Comparison of ENCODE assay signal across 22 cellular contexts in the genomic region with DNA sequence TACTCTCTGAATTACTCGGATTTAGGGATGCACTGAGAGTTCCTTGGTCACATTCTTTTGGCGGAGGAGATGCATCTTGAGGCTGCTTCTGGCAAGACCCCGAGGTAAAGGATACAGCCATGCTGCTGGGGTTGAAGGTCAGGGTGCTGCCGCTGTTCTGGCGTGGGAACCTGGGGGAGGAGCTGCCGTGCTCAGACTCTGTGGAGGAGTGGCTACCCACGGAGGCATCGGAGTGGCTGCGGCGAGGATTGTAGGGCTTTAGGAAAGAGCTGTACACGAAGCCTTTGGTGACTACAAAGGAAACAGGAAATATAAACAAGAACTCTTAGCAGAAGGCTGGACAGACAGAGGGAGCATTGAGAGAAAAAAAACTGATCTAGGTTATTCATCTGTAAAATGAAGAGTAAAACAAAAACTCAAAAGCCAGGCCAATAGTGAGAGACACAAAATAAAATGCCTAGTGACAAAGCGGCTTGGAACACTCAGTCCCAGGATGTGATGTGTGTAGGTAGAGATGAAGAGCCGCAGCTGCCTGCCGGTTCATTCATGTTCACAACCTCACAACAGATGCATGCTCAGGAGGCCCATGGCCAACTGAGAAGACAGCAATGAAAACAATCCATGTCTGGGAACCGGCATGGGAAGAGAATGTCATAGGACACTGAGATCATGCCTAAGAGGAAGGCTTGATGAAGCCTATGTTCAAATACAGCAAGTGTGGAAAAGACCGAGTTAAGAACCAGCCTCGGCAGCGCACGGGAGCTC.
DNase-seq lines count a peak whose midpoint lies in the region; ATAC-seq, FAIRE-seq and TF ChIP-seq lines count a peak whose summit lies in the region.
"Had no signal": no experiment of that assay in that cellular context is flagged by ENCODE, and none has a peak within 500 bp of the region (broad histone marks: within the 10 kb centered on the region; RNA-seq: fewer than 3 reads in every experiment).

No MANE protein-coding gene starts in this region.

- H3K36me3 Mint-ChIP-seq in GM23338 (ENCODE audit: low read depth), result peaks cover 99% of the 10 kb centered on the region
- H3K36me3 Mint-ChIP-seq in endodermal cell (ENCODE audit: low read depth), result peaks cover 95% of the 10 kb centered on the region

- peaks cover 25% of the 10 kb centered on the region for H4K20me1 ChIP-seq in GM23338 (replicated peaks; ENCODE audit: insufficient read depth)

- H3K27ac ChIP-seq in GM23338 (ENCODE audit: low read depth) (no peak overlapping the region), endodermal cell (ENCODE audit: low read depth, low read length) (no peak overlapping the region), prostate gland (peak overlapping the region; percentile 15)
- H3K27ac ChIP-seq: hepatocyte had no signal

- TF ChIP-seq POLR2A in prostate gland (IDR thresholded peaks at IDR 0.05), result no peak
- TF ChIP-seq POLR2A in GM12892 (IDR thresholded peaks at IDR 0.05; ENCODE audit: low read depth, low read length), result no peak

- DNase-seq in GM23338 (ENCODE audit: low spot score) (no peak), endodermal cell (no peak), left lobe of liver (ENCODE audit: low spot score) (no peak), prostate gland (ENCODE audit: low spot score) (no peak), NCI-H82 (lab: John Stamatoyannopoulos, UW) (no peak), DMS153 (lab: John Stamatoyannopoulos, UW) (no peak), GM12892 (ENCODE audit: insufficient read length) (no peak), DMS53 (lab: John Stamatoyannopoulos, UW) (no peak)
- DNase-seq: activated CD8-positive, alpha-beta memory T cell treated with anti-CD3 and anti-CD28 coated beads, Interleukin-2, amount 50 U/mL, for 48 hours; activated effector memory CD4-positive, alpha-beta T cell treated with anti-CD3 and anti-CD28 coated beads, Interleukin-2, amount 50 U/mL, for 16 hours; GF-D8; NCI-H1436 treated with DMSO at 0.1 percent for 48 hours; occipital lobe; PC-3; stimulated activated CD4-positive, alpha-beta T cell treated with anti-CD3 and anti-CD28 coated beads, Interleukin-4, amount 100 ng/mL, for 1 hour; T-helper 1 cell had no signal

- no peak overlapping the region for H3K4me2 ChIP-seq in GM23338
- H3K4me2 ChIP-seq: hepatocyte had no signal

- WGBS in endodermal cell (ENCODE audit: insufficient coverage in 1 of 2, insufficient read length in 1 of 2), 2 experiments, result 96 to 97% methylated on average over 10 to 19 of the region's 19 CpGs
- WGBS in prostate gland, result 65% methylated on average over 19 of the region's 19 CpGs

- H3K9me2 ChIP-seq in GM23338 (ENCODE audit: insufficient read depth), result no peaks in the 10 kb centered on the region

- TF ChIP-seq CTCF in GM23338 (conservative IDR thresholded peaks at IDR 0.05; ENCODE audit: low read depth in 2 of 2), result no peak
- no peak for TF ChIP-seq CTCF in endodermal cell (conservative IDR thresholded peaks at IDR 0.05)
- no peak for TF ChIP-seq CTCF in prostate gland (IDR thresholded peaks at IDR 0.05)

- H3K4me1 ChIP-seq in GM23338 (ENCODE audit: insufficient read depth) (no peaks in the 10 kb centered on the region), endodermal cell (ENCODE audit: control insufficient read depth, insufficient read depth, low read length) (peaks cover 2% of the 10 kb centered on the region), prostate gland (replicated peaks) (no peaks in the 10 kb centered on the region)
- H3K4me1 ChIP-seq: HAP-1 had no signal

- H3K9me3 ChIP-seq in endodermal cell (ENCODE audit: control insufficient read depth, low read length) (no peaks in the 10 kb centered on the region), prostate gland (no peaks in the 10 kb centered on the region)
- H3K9me3 ChIP-seq: HAP-1 had no signal

- H3K27me3 Mint-ChIP-seq in GM23338 (ENCODE audit: insufficient read depth, low read depth, poor library complexity), result peaks cover 9% of the 10 kb centered on the region
- H3K27me3 Mint-ChIP-seq in endodermal cell (ENCODE audit: insufficient read depth), result no peaks in the 10 kb centered on the region

- H2AFZ ChIP-seq in GM23338, result no peak overlapping the region
- H2AFZ ChIP-seq: hepatocyte had no signal

- H3K79me2 ChIP-seq in GM23338 (replicated peaks; ENCODE audit: insufficient read depth), result peaks cover 1% of the 10 kb centered on the region; the same call in 1 of the 2 replicates
- H3K79me2 ChIP-seq: hepatocyte had no signal

- no peak overlapping the region for H3K9ac ChIP-seq in endodermal cell (ENCODE audit: extremely low read depth, low read length, poor library complexity, severe bottlenecking)

- no peak for FAIRE-seq in GM12892 (lab: Jason Lieb, UNC)
- FAIRE-seq: GM12878, keratinocyte had no signal

- H3K27me3 ChIP-seq in GM23338 (ENCODE audit: insufficient read depth) (no peaks in the 10 kb centered on the region), endodermal cell (ENCODE audit: control insufficient read depth, insufficient read depth, low read length, poor library complexity, severe bottlenecking) (no peaks in the 10 kb centered on the region), prostate gland (replicated peaks; ENCODE audit: insufficient read depth) (no peaks in the 10 kb centered on the region)
- H3K27me3 ChIP-seq: hepatocyte had no signal

- no peak overlapping the region for H3K27ac Mint-ChIP-seq in GM23338
- peak overlapping the region; percentile 15 for H3K27ac Mint-ChIP-seq in endodermal cell

- no peaks in the 10 kb centered on the region; the same call in 2 of the 3 replicates for H3K4me1 Mint-ChIP-seq in GM23338
- H3K4me1 Mint-ChIP-seq in endodermal cell, result no peaks in the 10 kb centered on the region
- H3K4me1 Mint-ChIP-seq: CD14-positive monocyte had no signal

- intact Hi-C loops in prostate gland (cut with DNase I), result no loop called here

- ATAC-seq in GM23338, result no peak
- ATAC-seq in left lobe of liver, result peak; percentile 59
- ATAC-seq: esophagus mucosa, GM12878, PC-3 had no signal

- H3K4me3 Mint-ChIP-seq in GM23338 (no peak overlapping the region), endodermal cell (no peak overlapping the region)
- H3K4me3 Mint-ChIP-seq: CD14-positive monocyte had no signal

- peaks cover 33% of the 10 kb centered on the region for H3F3A ChIP-seq in GM23338 (replicated peaks; ENCODE audit: low read depth)

- H3K9me3 Mint-ChIP-seq in GM23338 (no peaks in the 10 kb centered on the region), endodermal cell (no peaks in the 10 kb centered on the region)

- H3K4me3 ChIP-seq in GM23338 (no peak overlapping the region), endodermal cell (ENCODE audit: low read length) (no peak overlapping the region), prostate gland (no peak overlapping the region)
- H3K4me3 ChIP-seq: GM12878, HAP-1, hepatocyte had no signal

- H3K36me3 ChIP-seq in GM23338 (ENCODE audit: insufficient read depth) (peaks cover 100% of the 10 kb centered on the region), endodermal cell (ENCODE audit: control insufficient read depth, insufficient read depth, low read length) (peaks cover 95% of the 10 kb centered on the region), prostate gland (peaks cover 0 to 3% of the 10 kb centered on the region in 2 donors)

TF ChIP-seq in GM23338, 12 proteins besides CTCF, POLR2A, EP300 and RAD21 (continues in another document):
- TF ChIP-seq, protein P1, sequence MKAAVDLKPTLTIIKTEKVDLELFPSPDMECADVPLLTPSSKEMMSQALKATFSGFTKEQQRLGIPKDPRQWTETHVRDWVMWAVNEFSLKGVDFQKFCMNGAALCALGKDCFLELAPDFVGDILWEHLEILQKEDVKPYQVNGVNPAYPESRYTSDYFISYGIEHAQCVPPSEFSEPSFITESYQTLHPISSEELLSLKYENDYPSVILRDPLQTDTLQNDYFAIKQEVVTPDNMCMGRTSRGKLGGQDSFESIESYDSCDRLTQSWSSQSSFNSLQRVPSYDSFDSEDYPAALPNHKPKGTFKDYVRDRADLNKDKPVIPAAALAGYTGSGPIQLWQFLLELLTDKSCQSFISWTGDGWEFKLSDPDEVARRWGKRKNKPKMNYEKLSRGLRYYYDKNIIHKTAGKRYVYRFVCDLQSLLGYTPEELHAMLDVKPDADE (IDR thresholded peaks at IDR 0.05), result no peak
- TF ChIP-seq, protein P2, sequence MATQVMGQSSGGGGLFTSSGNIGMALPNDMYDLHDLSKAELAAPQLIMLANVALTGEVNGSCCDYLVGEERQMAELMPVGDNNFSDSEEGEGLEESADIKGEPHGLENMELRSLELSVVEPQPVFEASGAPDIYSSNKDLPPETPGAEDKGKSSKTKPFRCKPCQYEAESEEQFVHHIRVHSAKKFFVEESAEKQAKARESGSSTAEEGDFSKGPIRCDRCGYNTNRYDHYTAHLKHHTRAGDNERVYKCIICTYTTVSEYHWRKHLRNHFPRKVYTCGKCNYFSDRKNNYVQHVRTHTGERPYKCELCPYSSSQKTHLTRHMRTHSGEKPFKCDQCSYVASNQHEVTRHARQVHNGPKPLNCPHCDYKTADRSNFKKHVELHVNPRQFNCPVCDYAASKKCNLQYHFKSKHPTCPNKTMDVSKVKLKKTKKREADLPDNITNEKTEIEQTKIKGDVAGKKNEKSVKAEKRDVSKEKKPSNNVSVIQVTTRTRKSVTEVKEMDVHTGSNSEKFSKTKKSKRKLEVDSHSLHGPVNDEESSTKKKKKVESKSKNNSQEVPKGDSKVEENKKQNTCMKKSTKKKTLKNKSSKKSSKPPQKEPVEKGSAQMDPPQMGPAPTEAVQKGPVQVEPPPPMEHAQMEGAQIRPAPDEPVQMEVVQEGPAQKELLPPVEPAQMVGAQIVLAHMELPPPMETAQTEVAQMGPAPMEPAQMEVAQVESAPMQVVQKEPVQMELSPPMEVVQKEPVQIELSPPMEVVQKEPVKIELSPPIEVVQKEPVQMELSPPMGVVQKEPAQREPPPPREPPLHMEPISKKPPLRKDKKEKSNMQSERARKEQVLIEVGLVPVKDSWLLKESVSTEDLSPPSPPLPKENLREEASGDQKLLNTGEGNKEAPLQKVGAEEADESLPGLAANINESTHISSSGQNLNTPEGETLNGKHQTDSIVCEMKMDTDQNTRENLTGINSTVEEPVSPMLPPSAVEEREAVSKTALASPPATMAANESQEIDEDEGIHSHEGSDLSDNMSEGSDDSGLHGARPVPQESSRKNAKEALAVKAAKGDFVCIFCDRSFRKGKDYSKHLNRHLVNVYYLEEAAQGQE (IDR thresholded peaks at IDR 0.05; ENCODE audit: unreplicated experiment), result no peak

Comparison
In these comparisons a context has a peak if more than half of its experiments do, and no peak if none do; other contexts are left out.
1. H3K27ac ChIP-seq: peak in prostate gland (2 of 2); none in GM23338 (single experiment) and endodermal cell (single experiment).